ENCODE assay signal across 25 cellular contexts in the genomic region with DNA sequence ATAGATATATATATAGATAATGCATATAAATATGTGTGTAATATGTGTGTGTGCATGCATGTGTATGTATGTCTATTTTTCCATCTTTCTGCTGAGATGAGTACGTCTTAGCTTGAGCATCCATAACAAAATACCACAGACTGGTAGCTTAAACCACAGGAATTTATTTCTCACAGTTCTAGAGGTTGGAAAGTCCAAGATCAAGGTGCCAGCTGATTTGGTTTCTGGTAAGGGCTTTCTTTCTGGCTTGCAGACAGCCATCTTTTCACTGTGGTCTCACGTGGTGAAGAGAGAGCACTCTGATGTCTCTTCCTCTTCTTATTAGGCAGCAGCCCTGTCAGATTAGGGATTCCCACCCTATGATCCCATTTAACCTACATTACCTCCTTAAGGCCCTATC. TPM values are rescaled to one million over a fixed set of nuclear protein-coding genes. Genes with fewer than 3 reads are reported as not detected.
"Had no signal": no experiment of that assay in that cellular context is flagged by ENCODE, and none has a peak within 500 bp of the region (broad histone marks: within the 10 kb centered on the region; RNA-seq: fewer than 3 reads in every experiment).

No MANE protein-coding gene starts in this region.

- DNase-seq: activated CD4-positive, alpha-beta T cell treated with anti-CD3 and anti-CD28 coated beads, Interleukin-2, amount 10 ng/mL, durations not matched to agents 7 days and 5 days; activated T-cell treated with anti-CD3 and anti-CD28 coated beads for 4 hours; cortex of kidney; erythroblast; head of caudate nucleus; kidney; left lung; midbrain; retina; stimulated activated CD4-positive, alpha-beta T cell treated with anti-CD3 and anti-CD28 coated beads, Interleukin-12 subunit alpha, Interleukin-12 subunit beta, amount 100 ng/mL, for 4 hours; stimulated activated CD4-positive, alpha-beta T cell treated with anti-CD3 and anti-CD28 coated beads, Interleukin-1b, Interleukin-23, amount 100 ng/mL, for 48 hours; stimulated activated CD8-positive, alpha-beta memory T cell treated with anti-CD3 and anti-CD28 coated beads, Interleukin-4, amount 100 ng/mL, for 48 hours; stimulated activated naive CD4-positive, alpha-beta T cell; T-helper 1 cell; T-helper 9 cell; upper lobe of right lung had no signal

- FAIRE-seq: endometrium, frontal cortex had no signal

- H3K27me3 ChIP-seq: left lung, upper lobe of right lung had no signal

- H3K27ac ChIP-seq: left lung, upper lobe of right lung had no signal

- H3K4me3 ChIP-seq: left lung, upper lobe of right lung had no signal

- H3K9me3 ChIP-seq: left lung, upper lobe of right lung had no signal

- H3K36me3 ChIP-seq: left lung, upper lobe of right lung had no signal

- H3K4me1 ChIP-seq: upper lobe of right lung had no signal

- ATAC-seq: activated CD4-positive, CD25-positive, alpha-beta regulatory T cell treated with anti-CD3 and anti-CD28 coated beads, Interleukin-2, amount 50 U/mL, for 24 hours; left lung had no signal

RNA-seq across cellular contexts. Expression of gene ACSM4, which starts 47.3 kb away (rescaled TPM):
- total RNA-seq: activated CD4-positive, alpha-beta T cell treated with anti-CD3 and anti-CD28 coated beads, Interleukin-2, amount 10 ng/mL, durations not matched to agents 7 days and 5 days; activated T-helper 1 cell treated with anti-CD3 and anti-CD28 coated beads, Interleukin-12 subunit alpha, Interleukin-12 subunit beta, Interleukin-2, Interleukin-4 antibody, amounts not matched to agents 30 ng/mL and 10 ng/mL and 1 ng/mL, durations not matched to agents 14 hours and 24 hours and 36 hours; frontal cortex; kidney; left lung; lung microvascular endothelial cell; neural crest cell; omental fat pad; posterior vena cava; upper lobe of right lung had no signal
- polyA plus RNA-seq: thymus had no signal
